Comparison of ENCODE assay signal across 1 cellular context in genomic region chr9:92147030-92147853, GRCh38.
A peak's percentile ranks its signal among the peaks of the same experiment; 100 is the strongest.
TF ChIP-seq lines count a peak whose summit lies in the region.

No MANE protein-coding gene starts in this region.

TF ChIP-seq in K562, 482 proteins besides CTCF, POLR2A, EP300 and RAD21 (continued from another document and continues in another):
- TF ChIP-seq ELK3 (CRISPR knock-in tag; IDR thresholded peaks at IDR 0.05), result no peak
- TF ChIP-seq HSF4 (CRISPR knock-in tag; IDR thresholded peaks at IDR 0.05; ENCODE audit: borderline replicate concordance), result no peak
- TF ChIP-seq MYNN (IDR thresholded peaks at IDR 0.05), result no peak; the same call in 1 of the 2 replicates
- TF ChIP-seq MYNN (CRISPR knock-in tag; IDR thresholded peaks at IDR 0.05), result no peak
- peak; percentile 90 for TF ChIP-seq SMARCA4 (IDR thresholded peaks at IDR 0.05)
- no peak for TF ChIP-seq TFAM (CRISPR knock-in tag; conservative IDR thresholded peaks at IDR 0.05)
- TF ChIP-seq, protein P1, sequence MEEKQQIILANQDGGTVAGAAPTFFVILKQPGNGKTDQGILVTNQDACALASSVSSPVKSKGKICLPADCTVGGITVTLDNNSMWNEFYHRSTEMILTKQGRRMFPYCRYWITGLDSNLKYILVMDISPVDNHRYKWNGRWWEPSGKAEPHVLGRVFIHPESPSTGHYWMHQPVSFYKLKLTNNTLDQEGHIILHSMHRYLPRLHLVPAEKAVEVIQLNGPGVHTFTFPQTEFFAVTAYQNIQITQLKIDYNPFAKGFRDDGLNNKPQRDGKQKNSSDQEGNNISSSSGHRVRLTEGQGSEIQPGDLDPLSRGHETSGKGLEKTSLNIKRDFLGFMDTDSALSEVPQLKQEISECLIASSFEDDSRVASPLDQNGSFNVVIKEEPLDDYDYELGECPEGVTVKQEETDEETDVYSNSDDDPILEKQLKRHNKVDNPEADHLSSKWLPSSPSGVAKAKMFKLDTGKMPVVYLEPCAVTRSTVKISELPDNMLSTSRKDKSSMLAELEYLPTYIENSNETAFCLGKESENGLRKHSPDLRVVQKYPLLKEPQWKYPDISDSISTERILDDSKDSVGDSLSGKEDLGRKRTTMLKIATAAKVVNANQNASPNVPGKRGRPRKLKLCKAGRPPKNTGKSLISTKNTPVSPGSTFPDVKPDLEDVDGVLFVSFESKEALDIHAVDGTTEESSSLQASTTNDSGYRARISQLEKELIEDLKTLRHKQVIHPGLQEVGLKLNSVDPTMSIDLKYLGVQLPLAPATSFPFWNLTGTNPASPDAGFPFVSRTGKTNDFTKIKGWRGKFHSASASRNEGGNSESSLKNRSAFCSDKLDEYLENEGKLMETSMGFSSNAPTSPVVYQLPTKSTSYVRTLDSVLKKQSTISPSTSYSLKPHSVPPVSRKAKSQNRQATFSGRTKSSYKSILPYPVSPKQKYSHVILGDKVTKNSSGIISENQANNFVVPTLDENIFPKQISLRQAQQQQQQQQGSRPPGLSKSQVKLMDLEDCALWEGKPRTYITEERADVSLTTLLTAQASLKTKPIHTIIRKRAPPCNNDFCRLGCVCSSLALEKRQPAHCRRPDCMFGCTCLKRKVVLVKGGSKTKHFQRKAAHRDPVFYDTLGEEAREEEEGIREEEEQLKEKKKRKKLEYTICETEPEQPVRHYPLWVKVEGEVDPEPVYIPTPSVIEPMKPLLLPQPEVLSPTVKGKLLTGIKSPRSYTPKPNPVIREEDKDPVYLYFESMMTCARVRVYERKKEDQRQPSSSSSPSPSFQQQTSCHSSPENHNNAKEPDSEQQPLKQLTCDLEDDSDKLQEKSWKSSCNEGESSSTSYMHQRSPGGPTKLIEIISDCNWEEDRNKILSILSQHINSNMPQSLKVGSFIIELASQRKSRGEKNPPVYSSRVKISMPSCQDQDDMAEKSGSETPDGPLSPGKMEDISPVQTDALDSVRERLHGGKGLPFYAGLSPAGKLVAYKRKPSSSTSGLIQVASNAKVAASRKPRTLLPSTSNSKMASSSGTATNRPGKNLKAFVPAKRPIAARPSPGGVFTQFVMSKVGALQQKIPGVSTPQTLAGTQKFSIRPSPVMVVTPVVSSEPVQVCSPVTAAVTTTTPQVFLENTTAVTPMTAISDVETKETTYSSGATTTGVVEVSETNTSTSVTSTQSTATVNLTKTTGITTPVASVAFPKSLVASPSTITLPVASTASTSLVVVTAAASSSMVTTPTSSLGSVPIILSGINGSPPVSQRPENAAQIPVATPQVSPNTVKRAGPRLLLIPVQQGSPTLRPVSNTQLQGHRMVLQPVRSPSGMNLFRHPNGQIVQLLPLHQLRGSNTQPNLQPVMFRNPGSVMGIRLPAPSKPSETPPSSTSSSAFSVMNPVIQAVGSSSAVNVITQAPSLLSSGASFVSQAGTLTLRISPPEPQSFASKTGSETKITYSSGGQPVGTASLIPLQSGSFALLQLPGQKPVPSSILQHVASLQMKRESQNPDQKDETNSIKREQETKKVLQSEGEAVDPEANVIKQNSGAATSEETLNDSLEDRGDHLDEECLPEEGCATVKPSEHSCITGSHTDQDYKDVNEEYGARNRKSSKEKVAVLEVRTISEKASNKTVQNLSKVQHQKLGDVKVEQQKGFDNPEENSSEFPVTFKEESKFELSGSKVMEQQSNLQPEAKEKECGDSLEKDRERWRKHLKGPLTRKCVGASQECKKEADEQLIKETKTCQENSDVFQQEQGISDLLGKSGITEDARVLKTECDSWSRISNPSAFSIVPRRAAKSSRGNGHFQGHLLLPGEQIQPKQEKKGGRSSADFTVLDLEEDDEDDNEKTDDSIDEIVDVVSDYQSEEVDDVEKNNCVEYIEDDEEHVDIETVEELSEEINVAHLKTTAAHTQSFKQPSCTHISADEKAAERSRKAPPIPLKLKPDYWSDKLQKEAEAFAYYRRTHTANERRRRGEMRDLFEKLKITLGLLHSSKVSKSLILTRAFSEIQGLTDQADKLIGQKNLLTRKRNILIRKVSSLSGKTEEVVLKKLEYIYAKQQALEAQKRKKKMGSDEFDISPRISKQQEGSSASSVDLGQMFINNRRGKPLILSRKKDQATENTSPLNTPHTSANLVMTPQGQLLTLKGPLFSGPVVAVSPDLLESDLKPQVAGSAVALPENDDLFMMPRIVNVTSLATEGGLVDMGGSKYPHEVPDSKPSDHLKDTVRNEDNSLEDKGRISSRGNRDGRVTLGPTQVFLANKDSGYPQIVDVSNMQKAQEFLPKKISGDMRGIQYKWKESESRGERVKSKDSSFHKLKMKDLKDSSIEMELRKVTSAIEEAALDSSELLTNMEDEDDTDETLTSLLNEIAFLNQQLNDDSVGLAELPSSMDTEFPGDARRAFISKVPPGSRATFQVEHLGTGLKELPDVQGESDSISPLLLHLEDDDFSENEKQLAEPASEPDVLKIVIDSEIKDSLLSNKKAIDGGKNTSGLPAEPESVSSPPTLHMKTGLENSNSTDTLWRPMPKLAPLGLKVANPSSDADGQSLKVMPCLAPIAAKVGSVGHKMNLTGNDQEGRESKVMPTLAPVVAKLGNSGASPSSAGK (IDR thresholded peaks at IDR 0.05), result peak; percentile 74
- TF ChIP-seq, protein P2, sequence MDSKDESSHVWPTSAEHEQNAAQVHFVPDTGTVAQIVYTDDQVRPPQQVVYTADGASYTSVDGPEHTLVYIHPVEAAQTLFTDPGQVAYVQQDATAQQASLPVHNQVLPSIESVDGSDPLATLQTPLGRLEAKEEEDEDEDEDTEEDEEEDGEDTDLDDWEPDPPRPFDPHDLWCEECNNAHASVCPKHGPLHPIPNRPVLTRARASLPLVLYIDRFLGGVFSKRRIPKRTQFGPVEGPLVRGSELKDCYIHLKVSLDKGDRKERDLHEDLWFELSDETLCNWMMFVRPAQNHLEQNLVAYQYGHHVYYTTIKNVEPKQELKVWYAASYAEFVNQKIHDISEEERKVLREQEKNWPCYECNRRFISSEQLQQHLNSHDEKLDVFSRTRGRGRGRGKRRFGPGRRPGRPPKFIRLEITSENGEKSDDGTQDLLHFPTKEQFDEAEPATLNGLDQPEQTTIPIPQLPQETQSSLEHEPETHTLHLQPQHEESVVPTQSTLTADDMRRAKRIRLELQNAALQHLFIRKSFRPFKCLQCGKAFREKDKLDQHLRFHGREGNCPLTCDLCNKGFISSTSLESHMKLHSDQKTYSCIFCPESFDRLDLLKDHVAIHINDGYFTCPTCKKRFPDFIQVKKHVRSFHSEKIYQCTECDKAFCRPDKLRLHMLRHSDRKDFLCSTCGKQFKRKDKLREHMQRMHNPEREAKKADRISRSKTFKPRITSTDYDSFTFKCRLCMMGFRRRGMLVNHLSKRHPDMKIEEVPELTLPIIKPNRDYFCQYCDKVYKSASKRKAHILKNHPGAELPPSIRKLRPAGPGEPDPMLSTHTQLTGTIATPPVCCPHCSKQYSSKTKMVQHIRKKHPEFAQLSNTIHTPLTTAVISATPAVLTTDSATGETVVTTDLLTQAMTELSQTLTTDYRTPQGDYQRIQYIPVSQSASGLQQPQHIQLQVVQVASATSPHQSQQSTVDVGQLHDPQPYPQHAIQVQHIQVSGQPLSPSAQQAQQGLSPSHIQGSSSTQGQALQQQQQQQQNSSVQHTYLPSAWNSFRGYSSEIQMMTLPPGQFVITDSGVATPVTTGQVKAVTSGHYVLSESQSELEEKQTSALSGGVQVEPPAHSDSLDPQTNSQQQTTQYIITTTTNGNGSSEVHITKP (IDR thresholded peaks at IDR 0.05; ENCODE audit: partially characterized antibody), result peak; percentile 72
- TF ChIP-seq ZNF764 (CRISPR knock-in tag; IDR thresholded peaks at IDR 0.05; ENCODE audit: low read depth), result no peak
- TF ChIP-seq C11orf30 (IDR thresholded peaks at IDR 0.05; ENCODE audit: low read depth), result peak; percentile 76; the same call in 1 of the 2 replicates
- peak; percentile 72 for TF ChIP-seq MYC (IDR thresholded peaks at IDR 0.05; ENCODE audit: low read depth, low read length)
- no peak for TF ChIP-seq MYC (CRISPR knock-in tag; IDR thresholded peaks at IDR 0.05; ENCODE audit: borderline replicate concordance, low read depth)
- TF ChIP-seq ATF1 (CRISPR knock-in tag; IDR thresholded peaks at IDR 0.05), result no peak
- peak; percentile 49 for TF ChIP-seq ATF1 (tag; IDR thresholded peaks at IDR 0.05)
- TF ChIP-seq, protein P3, sequence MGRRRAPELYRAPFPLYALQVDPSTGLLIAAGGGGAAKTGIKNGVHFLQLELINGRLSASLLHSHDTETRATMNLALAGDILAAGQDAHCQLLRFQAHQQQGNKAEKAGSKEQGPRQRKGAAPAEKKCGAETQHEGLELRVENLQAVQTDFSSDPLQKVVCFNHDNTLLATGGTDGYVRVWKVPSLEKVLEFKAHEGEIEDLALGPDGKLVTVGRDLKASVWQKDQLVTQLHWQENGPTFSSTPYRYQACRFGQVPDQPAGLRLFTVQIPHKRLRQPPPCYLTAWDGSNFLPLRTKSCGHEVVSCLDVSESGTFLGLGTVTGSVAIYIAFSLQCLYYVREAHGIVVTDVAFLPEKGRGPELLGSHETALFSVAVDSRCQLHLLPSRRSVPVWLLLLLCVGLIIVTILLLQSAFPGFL (CRISPR knock-in tag; IDR thresholded peaks at IDR 0.05), result no peak
- TF ChIP-seq FOXK2 (conservative IDR thresholded peaks at IDR 0.05 in 1 of 2, IDR thresholded peaks at IDR 0.05 in 1 of 2; ENCODE audit: low read depth in 2 of 2), result peak; percentile 91 to 93
- no peak for TF ChIP-seq POLR2AphosphoS2 (IDR thresholded peaks at IDR 0.05; ENCODE audit: low read length)
- no peak for TF ChIP-seq ZNF785 (CRISPR knock-in tag; IDR thresholded peaks at IDR 0.05)
- no peak for TF ChIP-seq NR4A1 (CRISPR knock-in tag; IDR thresholded peaks at IDR 0.05)
- TF ChIP-seq NR4A1 (tag; IDR thresholded peaks at IDR 0.05), result 0 out of 2 replicates have a peak, but pooled peaks have one; percentile 27
- TF ChIP-seq ZNF696 (CRISPR knock-in tag; conservative IDR thresholded peaks at IDR 0.05), result no peak
- no peak for TF ChIP-seq PRMT5 (CRISPR knock-in tag; IDR thresholded peaks at IDR 0.05)
- TF ChIP-seq, protein P4, sequence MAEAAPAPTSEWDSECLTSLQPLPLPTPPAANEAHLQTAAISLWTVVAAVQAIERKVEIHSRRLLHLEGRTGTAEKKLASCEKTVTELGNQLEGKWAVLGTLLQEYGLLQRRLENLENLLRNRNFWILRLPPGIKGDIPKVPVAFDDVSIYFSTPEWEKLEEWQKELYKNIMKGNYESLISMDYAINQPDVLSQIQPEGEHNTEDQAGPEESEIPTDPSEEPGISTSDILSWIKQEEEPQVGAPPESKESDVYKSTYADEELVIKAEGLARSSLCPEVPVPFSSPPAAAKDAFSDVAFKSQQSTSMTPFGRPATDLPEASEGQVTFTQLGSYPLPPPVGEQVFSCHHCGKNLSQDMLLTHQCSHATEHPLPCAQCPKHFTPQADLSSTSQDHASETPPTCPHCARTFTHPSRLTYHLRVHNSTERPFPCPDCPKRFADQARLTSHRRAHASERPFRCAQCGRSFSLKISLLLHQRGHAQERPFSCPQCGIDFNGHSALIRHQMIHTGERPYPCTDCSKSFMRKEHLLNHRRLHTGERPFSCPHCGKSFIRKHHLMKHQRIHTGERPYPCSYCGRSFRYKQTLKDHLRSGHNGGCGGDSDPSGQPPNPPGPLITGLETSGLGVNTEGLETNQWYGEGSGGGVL (CRISPR knock-in tag; IDR thresholded peaks at IDR 0.05), result no peak
- TF ChIP-seq HDAC2 (IDR thresholded peaks at IDR 0.05), result peak; percentile 96
- no peak for TF ChIP-seq ZNF551 (CRISPR knock-in tag; IDR thresholded peaks at IDR 0.05)
- no peak for TF ChIP-seq NCOA6 (IDR thresholded peaks at IDR 0.05)
- no peak for TF ChIP-seq NFATC3 (IDR thresholded peaks at IDR 0.05)
- TF ChIP-seq RBBP5 (IDR thresholded peaks at IDR 0.05; ENCODE audit: borderline replicate concordance, insufficient read depth, low read length, poor library complexity, severe bottlenecking), result no peak
- no peak for TF ChIP-seq MITF (IDR thresholded peaks at IDR 0.05)
- peak; percentile 56; the same call in 1 of the 2 replicates for TF ChIP-seq ZNF511 (CRISPR knock-in tag; IDR thresholded peaks at IDR 0.05)
- no peak for TF ChIP-seq STAT6 (CRISPR knock-in tag; IDR thresholded peaks at IDR 0.05)
- TF ChIP-seq HMGN3 (IDR thresholded peaks at IDR 0.05; ENCODE audit: borderline replicate concordance, extremely low read depth, insufficient read length, low read depth, low read length), result no peak
- TF ChIP-seq, protein P5, sequence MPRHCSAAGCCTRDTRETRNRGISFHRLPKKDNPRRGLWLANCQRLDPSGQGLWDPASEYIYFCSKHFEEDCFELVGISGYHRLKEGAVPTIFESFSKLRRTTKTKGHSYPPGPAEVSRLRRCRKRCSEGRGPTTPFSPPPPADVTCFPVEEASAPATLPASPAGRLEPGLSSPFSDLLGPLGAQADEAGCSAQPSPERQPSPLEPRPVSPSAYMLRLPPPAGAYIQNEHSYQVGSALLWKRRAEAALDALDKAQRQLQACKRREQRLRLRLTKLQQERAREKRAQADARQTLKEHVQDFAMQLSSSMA (CRISPR knock-in tag; IDR thresholded peaks at IDR 0.05), result no peak
